In the genomic region with DNA sequence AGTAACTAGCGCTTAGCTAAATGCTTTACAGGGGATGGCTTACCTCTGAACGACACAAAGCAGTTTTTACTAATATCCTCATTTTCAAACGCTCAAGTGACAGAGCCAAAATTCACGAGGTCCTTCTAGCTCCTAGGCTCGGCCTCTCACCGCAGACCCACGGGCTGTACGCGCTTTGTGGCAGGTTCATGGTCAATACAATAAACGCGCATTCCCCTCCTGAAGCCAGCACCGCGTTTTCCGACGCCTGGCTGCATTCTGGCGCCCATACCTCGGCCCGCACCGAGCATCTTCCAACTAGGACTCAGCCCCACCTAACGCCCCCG, we compare ENCODE assay signal across 8 cellular contexts. TPM values are rescaled to one million over a fixed set of nuclear protein-coding genes. Genes with fewer than 3 reads are reported as not detected.
DNase-seq lines count a peak whose midpoint lies in the region; TF ChIP-seq lines count a peak whose summit lies in the region.

No MANE protein-coding gene starts in this region.

- peak overlapping the region; percentile 88 for H2AFZ ChIP-seq in mammary epithelial cell (ENCODE audit: low read depth, low read length)

- CTCF ChIA-PET in mammary epithelial cell (lab: Charles Lee; ENCODE audit: low non-redundant PET) = no interaction called here

- dilution Hi-C loops in mammary epithelial cell (cut with HindIII; ENCODE audit: low sequenced_read_pairs) = no loop called here

- no peaks in the 10 kb centered on the region for H4K20me1 ChIP-seq in mammary epithelial cell (ENCODE audit: insufficient read depth, low read length)

- H3K9ac ChIP-seq in HUES64 (ENCODE audit: low read depth, low read length) = peak overlapping the region; percentile 62
- peak overlapping the region; percentile 36 for H3K9ac ChIP-seq in mammary epithelial cell (ENCODE audit: insufficient read depth, low read length)
- peak overlapping the region; percentile 64 for H3K9ac ChIP-seq in muscle layer of colon (ENCODE audit: low read length)

- H3K9me3 ChIP-seq in HUES64 (ENCODE audit: insufficient read depth, low read depth, low read length) = peaks cover 3% of the 10 kb centered on the region; the same call in 1 of the 2 replicates
- H3K9me3 ChIP-seq in mammary epithelial cell (replicated peaks; ENCODE audit: insufficient read depth, low read length) = no peaks in the 10 kb centered on the region
- H3K9me3 ChIP-seq in muscle layer of colon (ENCODE audit: low read length) = no peaks in the 10 kb centered on the region

- in situ Hi-C loops in mammary epithelial cell (cut with MboI; ENCODE audit: low sequenced_read_pairs in 2 of 2) = no loop called here

- no peak for TF ChIP-seq CTCF in mammary epithelial cell (conservative IDR thresholded peaks at IDR 0.05 in 1 of 2, IDR thresholded peaks at IDR 0.05 in 1 of 2; ENCODE audit: extremely low read depth in 1 of 2, insufficient read depth in 1 of 2, low read depth in 1 of 2, low read length in 2 of 2)

- H3K4me3 ChIP-seq in HUES64 (ENCODE audit: low read length) (peak overlapping the region; percentile 78), mammary epithelial cell (replicated peaks in 1 of 3; ENCODE audit: insufficient read depth in 1 of 3, low read depth in 2 of 3, low read length in 3 of 3) (peak overlapping the region; percentile 67 to 100 (median 69)), muscle layer of colon (ENCODE audit: low read depth in 1 of 2, low read length in 2 of 2) (peak overlapping the region; percentile 53 to 68)

- H3K27me3 ChIP-seq in HUES64 (ENCODE audit: insufficient read depth, low read length) (no peaks in the 10 kb centered on the region), mammary epithelial cell (ENCODE audit: insufficient read depth, low read length) (no peaks in the 10 kb centered on the region), muscle layer of colon (ENCODE audit: control insufficient read depth in 1 of 2, insufficient read depth in 2 of 2, low read length in 2 of 2) (no peaks in the 10 kb centered on the region)

- peaks cover 12% of the 10 kb centered on the region; the same call in 1 of the 2 replicates for H3K4me1 ChIP-seq in HUES64 (ENCODE audit: insufficient read depth, low read length)
- H3K4me1 ChIP-seq in mammary epithelial cell (ENCODE audit: insufficient read depth, low read length) = peaks cover 6% of the 10 kb centered on the region
- H3K4me1 ChIP-seq in muscle layer of colon (ENCODE audit: insufficient read depth, low read length) = peaks cover 8% of the 10 kb centered on the region

- peak; percentile 3 for DNase-seq in GM04504 (ENCODE audit: low read depth)
- DNase-seq in mammary epithelial cell = no peak
- no peak for DNase-seq in hypothalamus (lab: John Stamatoyannopoulos, UW)
- DNase-seq in DMS53 treated with DMSO at 0.1 percent for 48 hours (lab: John Stamatoyannopoulos, UW; ENCODE audit: unreplicated experiment) = no peak
- DNase-seq in NCI-H2081 (lab: John Stamatoyannopoulos, UW) = no peak
- DNase-seq in superior temporal gyrus (ENCODE audit: extremely low spot score) = no peak

- peaks cover 36% of the 10 kb centered on the region for H3K36me3 ChIP-seq in HUES64 (ENCODE audit: insufficient read depth, low read length)
- H3K36me3 ChIP-seq in mammary epithelial cell (ENCODE audit: insufficient read depth, low read length) = peaks cover 12% of the 10 kb centered on the region
- H3K36me3 ChIP-seq in muscle layer of colon (ENCODE audit: insufficient read depth, low read length) = peaks cover 30% of the 10 kb centered on the region

- H3K27ac ChIP-seq in HUES64 (ENCODE audit: low read depth, low read length) (no peak overlapping the region), mammary epithelial cell (ENCODE audit: insufficient read depth, low read depth, low read length) (no peak overlapping the region), muscle layer of colon (ENCODE audit: low read depth, low read length) (peak overlapping the region; percentile 79)

- peak overlapping the region; percentile 92 for H3K4me2 ChIP-seq in mammary epithelial cell (ENCODE audit: insufficient read depth, low read depth, low read length)

- H3K79me2 ChIP-seq in mammary epithelial cell (ENCODE audit: insufficient read depth, low read length) = peaks cover 12% of the 10 kb centered on the region

- 5% methylated on average over 21 of the region's 21 CpGs for WGBS in HUES64
- 6% methylated on average over 12 of the region's 21 CpGs for WGBS in mammary epithelial cell (ENCODE audit: low coverage, missing lambda C conversion rate)

- TSS peak; percentile 11 for BruUV-seq in mammary epithelial cell (replicated peaks; lab: Mats Ljungman, UMichigan)

- intact Hi-C loops in mammary epithelial cell (cut with micrococcal nuclease) = no loop called here

RNA-seq across cellular contexts. Expression of gene ZNF510, which starts 0.4 kb away (rescaled TPM):
- 8.6 TPM for polyA plus RNA-seq in HUES64 (2013, experiment 1 of 2)
- polyA plus RNA-seq in HUES64 (2013, experiment 2 of 2) = 11.1 TPM
- 10 to 100 TPM in 1 of 2 donors, 1 to 10 TPM in 1; 7.2 to 15.3 TPM for total RNA-seq in mammary epithelial cell
- 4.0 TPM for polyA plus RNA-seq in mammary epithelial cell
- 17.0 TPM for polyA minus RNA-seq in mammary epithelial cell
